In the genomic region with DNA sequence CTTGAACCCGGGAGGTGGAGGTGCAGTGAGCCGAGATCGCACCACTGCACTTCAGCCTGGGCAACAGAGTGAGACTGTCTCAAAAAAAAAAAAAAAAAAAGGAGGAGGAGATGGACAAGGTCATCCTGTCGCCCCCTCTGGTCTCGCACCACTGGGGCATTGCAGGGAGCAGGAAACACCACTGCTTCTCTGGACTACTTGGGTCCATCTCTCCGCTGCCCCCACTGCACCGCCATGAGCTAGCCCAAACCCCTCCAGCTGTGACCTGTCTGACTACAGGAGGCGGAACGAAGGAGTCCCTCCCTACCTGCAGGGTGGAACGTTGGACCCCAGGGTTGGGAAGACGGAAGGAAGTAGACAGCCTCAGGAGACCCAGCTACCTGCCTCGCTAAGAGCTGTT, we compare ENCODE assay signal across 18 cellular contexts. TPM values are rescaled to one million over a fixed set of nuclear protein-coding genes. Genes with fewer than 3 reads are reported as not detected.
DNase-seq lines count a peak whose midpoint lies in the region; ATAC-seq and TF ChIP-seq lines count a peak whose summit lies in the region.
"Had no signal": no experiment of that assay in that cellular context is flagged by ENCODE, and none has a peak within 500 bp of the region (broad histone marks: within the 10 kb centered on the region; RNA-seq: fewer than 3 reads in every experiment).

No MANE protein-coding gene starts in this region.

- H3K4me3 Mint-ChIP-seq in endodermal cell (no peak overlapping the region), nephron progenitor cell (no peak overlapping the region)

- WGBS in endodermal cell (ENCODE audit: insufficient coverage in 1 of 2, insufficient read length in 1 of 2), 2 experiments, result 85 to 89% methylated on average over 8 to 12 of the region's 12 CpGs
- WGBS in transverse colon (ENCODE audit: low coverage in 1 of 2), 2 donors, result 64 to 87% methylated on average over 3 to 12 of the region's 12 CpGs

- H3K36me3 ChIP-seq in cardiac muscle cell (no peaks in the 10 kb centered on the region), endodermal cell (ENCODE audit: control insufficient read depth, insufficient read depth, low read length) (no peaks in the 10 kb centered on the region), transverse colon (no peaks in the 10 kb centered on the region)
- H3K36me3 ChIP-seq: HAP-1 had no signal

- no peak overlapping the region for H3K9ac ChIP-seq in endodermal cell (ENCODE audit: extremely low read depth, low read length, poor library complexity, severe bottlenecking)
- H3K9ac ChIP-seq: SK-N-SH had no signal

- no peak for TF ChIP-seq EP300 in transverse colon (IDR thresholded peaks at IDR 0.05; ENCODE audit: low read depth)

- intact Hi-C loops in cardiac septum (cut with DNase I) (no loop called here), transverse colon (cut with DNase I; ENCODE audit: low total_unique reads) (loop anchor here (10.0 kb wide), 1 partner anchor 81 kb away; no protein-coding TSS in a partner anchor)

- H3K9me3 Mint-ChIP-seq in endodermal cell (peaks cover 5% of the 10 kb centered on the region), nephron progenitor cell (no peaks in the 10 kb centered on the region)

- H3K27me3 Mint-ChIP-seq in endodermal cell (ENCODE audit: insufficient read depth) (peaks cover 17% of the 10 kb centered on the region), nephron progenitor cell (ENCODE audit: low read depth, poor library complexity) (peaks cover 39% of the 10 kb centered on the region)

- H3K27ac ChIP-seq in cardiac muscle cell (peak overlapping the region; percentile 59), endodermal cell (ENCODE audit: low read depth, low read length) (no peak overlapping the region), transverse colon (peak overlapping the region in 3 of 4 donors; percentile 55 to 61 (median 60))

- H3K4me3 ChIP-seq in cardiac muscle cell (no peak overlapping the region), endodermal cell (ENCODE audit: low read length) (no peak overlapping the region), transverse colon (no peak overlapping the region)
- H3K4me3 ChIP-seq: HAP-1 had no signal

- TF ChIP-seq POLR2A in transverse colon (IDR thresholded peaks at IDR 0.05), result no peak

- H3K9me3 ChIP-seq in cardiac muscle cell (ENCODE audit: low read depth) (no peaks in the 10 kb centered on the region), endodermal cell (ENCODE audit: control insufficient read depth, low read length) (no peaks in the 10 kb centered on the region), transverse colon (no peaks in the 10 kb centered on the region)
- H3K9me3 ChIP-seq: HAP-1, SK-N-SH had no signal

- ATAC-seq in HG03565 (IDR thresholded peaks at IDR 0.05; ENCODE audit: unreplicated experiment) (no peak), HG02571 (IDR thresholded peaks at IDR 0.05; ENCODE audit: unreplicated experiment) (no peak)

- no peak overlapping the region for H3K27ac Mint-ChIP-seq in endodermal cell
- H3K27ac Mint-ChIP-seq in nephron progenitor cell, result no peak overlapping the region

- peaks cover 13% of the 10 kb centered on the region for H3K4me1 ChIP-seq in cardiac muscle cell (ENCODE audit: low read depth)
- H3K4me1 ChIP-seq in endodermal cell (ENCODE audit: control insufficient read depth, insufficient read depth, low read length), result peaks cover 12% of the 10 kb centered on the region
- H3K4me1 ChIP-seq in transverse colon, result peaks cover 8 to 11% (median 9%) of the 10 kb centered on the region in 4 donors

- TF ChIP-seq CTCF in cardiac muscle cell (IDR thresholded peaks at IDR 0.05; ENCODE audit: low read depth, low read length) (no peak), endodermal cell (conservative IDR thresholded peaks at IDR 0.05) (peak; percentile 38), nephron progenitor cell (IDR thresholded peaks at IDR 0.05) (no peak), transverse colon (IDR thresholded peaks at IDR 0.05) (no peak)

- H3K36me3 Mint-ChIP-seq in endodermal cell (ENCODE audit: low read depth), result no peaks in the 10 kb centered on the region
- no peaks in the 10 kb centered on the region for H3K36me3 Mint-ChIP-seq in nephron progenitor cell (ENCODE audit: low read depth)

- H3K4me1 Mint-ChIP-seq in endodermal cell, result peaks cover 13% of the 10 kb centered on the region
- H3K4me1 Mint-ChIP-seq in nephron progenitor cell, result peaks cover 49% of the 10 kb centered on the region

- in situ Hi-C loops in transverse colon (cut with MboI; ENCODE audit: low pct_ligation_motif_present in 1 of 4, low pct_unique_long_range_greater_than_20kb in 1 of 4, low sequenced_read_pairs in 3 of 4), result no loop called here

- no peaks in the 10 kb centered on the region for H3K27me3 ChIP-seq in cardiac muscle cell
- H3K27me3 ChIP-seq in endodermal cell (ENCODE audit: control insufficient read depth, insufficient read depth, low read length, poor library complexity, severe bottlenecking), result no peaks in the 10 kb centered on the region
- no peaks in the 10 kb centered on the region for H3K27me3 ChIP-seq in transverse colon

- DNase-seq in cardiac muscle cell (ENCODE audit: low read depth in 1 of 2, low spot score in 1 of 2), result no peak
- DNase-seq in cardiac septum (ENCODE audit: low spot score), result no peak
- DNase-seq in endodermal cell, result peak; percentile 72
- peak; percentile 42 for DNase-seq in nephron progenitor cell
- no peak for DNase-seq in transverse colon
- DNase-seq in NCI-H1694 treated with DMSO at 0.1 percent for 48 hours (lab: John Stamatoyannopoulos, UW), result no peak
- DNase-seq: 8988T, Karpas-422, MM.1S, NCI-H1092 treated with DMSO at 0.1 percent for 48 hours, NCI-H2107, NCI-H2227 treated with DMSO at 0.1 percent for 48 hours, NCI-H524 treated with DMSO at 0.1 percent for 48 hours, Right ventricle myocardium superior, SK-N-SH had no signal

RNA-seq across cellular contexts. Expression of a gene that starts 18.2 kb away (rescaled TPM):
- 35.5 and 42.9 TPM in 2 replicates for total RNA-seq in cardiac muscle cell
- 25.4 and 42.1 TPM in 2 replicates for polyA plus RNA-seq in cardiac muscle cell
- 7.8 TPM for total RNA-seq in cardiac septum
- total RNA-seq in endodermal cell, result 10 to 100 TPM; 21.6 to 24.4 TPM
- 8.7 TPM for polyA plus RNA-seq in endodermal cell (2013, experiment 1 of 2)
- polyA plus RNA-seq in endodermal cell (2013, experiment 2 of 2), result 8.7 TPM
- 1 to 10 TPM; 1.4 to 3.0 (median 1.8) TPM for total RNA-seq in transverse colon

Comparison
In these comparisons a context has a peak if more than half of its experiments do, and no peak if none do; other contexts are left out.
1. DNase-seq: peak in endodermal cell (single experiment) and nephron progenitor cell (single experiment); none in cardiac muscle cell (0 of 2), cardiac septum (single experiment), transverse colon (single experiment) and NCI-H1694 treated with DMSO at 0.1 percent for 48 hours (single experiment).